In genomic region chr1:49102752-49103151, GRCh38 we compare ENCODE assay signal across 10 cellular contexts.
A peak's percentile ranks its signal among the peaks of the same experiment; 100 is the strongest.
DNase-seq lines count a peak whose midpoint lies in the region; ATAC-seq, FAIRE-seq and TF ChIP-seq lines count a peak whose summit lies in the region.
"Had no signal": no experiment of that assay in that cellular context is flagged by ENCODE, and none has a peak within 500 bp of the region (broad histone marks: within the 10 kb centered on the region; RNA-seq: fewer than 3 reads in every experiment).

No MANE protein-coding gene starts in this region.

- no TSS peak for BruUV-seq in GM12878 (replicated peaks; lab: Mats Ljungman, UMichigan)

- H3K9ac ChIP-seq in GM12878 (ENCODE audit: control insufficient read depth, insufficient read depth, low read length), result no peak overlapping the region

- intact Hi-C loops in GM12878 (cut with micrococcal nuclease; ENCODE audit: unreplicated experiment), result no loop called here

- no peaks in the 10 kb centered on the region for H3K79me2 ChIP-seq in GM12878 (ENCODE audit: control insufficient read depth, insufficient read depth, low read length)

- H3K27ac ChIP-seq in GM12878 (ENCODE audit: control insufficient read depth, insufficient read depth) (no peak overlapping the region), gastroesophageal sphincter (no peak overlapping the region), RWPE1 (no peak overlapping the region)
- H3K27ac ChIP-seq: neutrophil had no signal

- H3K27ac Mint-ChIP-seq in stimulated activated memory B cell treated with anti-CD40 and anti-IgM and Interleukin-4, amounts not matched to agents 10 μg/mL and 1 μg/mL and 100 μg/mL, for 72 hours, result no peak overlapping the region

- H3K4me2 ChIP-seq in GM12878 (ENCODE audit: control insufficient read depth, insufficient read depth), result no peak overlapping the region

- DNase-seq in GM12878 (ENCODE audit: low read depth, low spot score) (no peak), RWPE1 (ENCODE audit: low spot score) (no peak)
- DNase-seq in stimulated activated naive CD8-positive, alpha-beta T cell treated with anti-CD3 and anti-CD28 coated beads, Interleukin-15, Interleukin-2, amounts not matched to agents 100 U/mL and 50 U/mL, for 24 hours, result no peak
- DNase-seq: activated CD4-positive, alpha-beta T cell treated with anti-CD3 and anti-CD28 coated beads for 4 hours; aorta had no signal

- H3K4me3 ChIP-seq in GM12878 (no peak overlapping the region), gastroesophageal sphincter (no peak overlapping the region)

- no peak overlapping the region for H2AFZ ChIP-seq in GM12878 (ENCODE audit: control insufficient read depth, low read depth, low read length)

- H3K4me3 Mint-ChIP-seq in stimulated activated memory B cell treated with anti-CD40 and anti-IgM and Interleukin-4, amounts not matched to agents 10 μg/mL and 1 μg/mL and 100 μg/mL, for 72 hours, result no peak overlapping the region

- SMC1A ChIA-PET in GM12878 (lab: Charles Lee; ENCODE audit: uncharacterized antibody, unreplicated experiment), result no interaction called here

- H3K27me3 ChIP-seq in GM12878 (replicated peaks in 1 of 2; ENCODE audit: control insufficient read depth in 2 of 2, insufficient read depth in 2 of 2, low read length in 1 of 2) (no peaks in the 10 kb centered on the region), gastroesophageal sphincter (no peaks in the 10 kb centered on the region)
- H3K27me3 ChIP-seq: neutrophil had no signal

- POLR2A ChIA-PET in GM12878 (lab: Charles Lee) (no interaction called here), RWPE1 (lab: Yijun Ruan, JAX; ENCODE audit: low non-redundant PET) (no interaction called here)

- H3K4me1 ChIP-seq in GM12878 (ENCODE audit: control insufficient read depth, insufficient read depth, low read length), result no peaks in the 10 kb centered on the region
- H3K4me1 ChIP-seq in gastroesophageal sphincter, result no peaks in the 10 kb centered on the region

- in situ Hi-C loops in GM12878 (cut with MboI), result no loop called here

- no peaks in the 10 kb centered on the region for H3K4me1 Mint-ChIP-seq in stimulated activated memory B cell treated with anti-CD40 and anti-IgM and Interleukin-4, amounts not matched to agents 10 μg/mL and 1 μg/mL and 100 μg/mL, for 72 hours

- H3K9me3 ChIP-seq in GM12878 (replicated peaks; ENCODE audit: control insufficient read depth, insufficient read depth, low read length), result no peaks in the 10 kb centered on the region
- no peaks in the 10 kb centered on the region for H3K9me3 ChIP-seq in gastroesophageal sphincter
- H3K9me3 ChIP-seq: neutrophil had no signal

- no peak for TF ChIP-seq RAD21 in GM12878 (IDR thresholded peaks at IDR 0.05; ENCODE audit: insufficient read depth, low read depth, low read length)

- TF ChIP-seq CTCF in GM12878 (IDR thresholded peaks at IDR 0.05 in 2 of 3, conservative IDR thresholded peaks at IDR 0.05 in 1 of 3; ENCODE audit: control insufficient read depth in 2 of 3, extremely low read depth in 1 of 3, insufficient read depth in 1 of 3, low read depth in 3 of 3, low read length in 3 of 3) (no peak), gastroesophageal sphincter (IDR thresholded peaks at IDR 0.05) (no peak), RWPE1 (conservative IDR thresholded peaks at IDR 0.05; ENCODE audit: low read depth) (no peak)

- H3K36me3 Mint-ChIP-seq in stimulated activated memory B cell treated with anti-CD40 and anti-IgM and Interleukin-4, amounts not matched to agents 10 μg/mL and 1 μg/mL and 100 μg/mL, for 72 hours, result no peaks in the 10 kb centered on the region

- H3K36me3 ChIP-seq in GM12878 (ENCODE audit: control insufficient read depth in 2 of 2, insufficient read depth in 2 of 2, low read length in 1 of 2) (no peaks in the 10 kb centered on the region), gastroesophageal sphincter (no peaks in the 10 kb centered on the region)
- H3K36me3 ChIP-seq: neutrophil had no signal

- FAIRE-seq in GM12878 (lab: Jason Lieb, UNC), result no peak

- ATAC-seq in GM19023 (IDR thresholded peaks at IDR 0.05; ENCODE audit: unreplicated experiment) (peak; percentile 70), HG03159 (IDR thresholded peaks at IDR 0.05; ENCODE audit: unreplicated experiment) (peak; percentile 65), GM12878 (peak; percentile 25), gastroesophageal sphincter (no peak)
- ATAC-seq in stimulated activated naive CD8-positive, alpha-beta T cell treated with anti-CD3 and anti-CD28 coated beads, Interleukin-15, Interleukin-2, amounts not matched to agents 100 U/mL and 50 U/mL, for 24 hours, result peak; percentile 32
- no peak for ATAC-seq in stimulated activated memory B cell treated with anti-CD40 and anti-IgM and Interleukin-4, amounts not matched to agents 10 μg/mL and 1 μg/mL and 100 μg/mL, for 72 hours

- no peaks in the 10 kb centered on the region for H3K27me3 Mint-ChIP-seq in stimulated activated memory B cell treated with anti-CD40 and anti-IgM and Interleukin-4, amounts not matched to agents 10 μg/mL and 1 μg/mL and 100 μg/mL, for 72 hours

- RAD21 ChIA-PET in GM12878 (lab: Charles Lee; ENCODE audit: unreplicated experiment), result no interaction called here

- no peaks in the 10 kb centered on the region for H3K9me3 Mint-ChIP-seq in stimulated activated memory B cell treated with anti-CD40 and anti-IgM and Interleukin-4, amounts not matched to agents 10 μg/mL and 1 μg/mL and 100 μg/mL, for 72 hours

- TF ChIP-seq EP300 in GM12878 (IDR thresholded peaks at IDR 0.05; ENCODE audit: borderline replicate concordance in 1 of 2, control insufficient read depth in 1 of 2, low read depth in 2 of 2, low read length in 2 of 2), result no peak
- TF ChIP-seq EP300 in gastroesophageal sphincter (IDR thresholded peaks at IDR 0.05), result no peak

- TF ChIP-seq POLR2A in GM12878 (IDR thresholded peaks at IDR 0.05; ENCODE audit: low read depth, low read length) (no peak), gastroesophageal sphincter (IDR thresholded peaks at IDR 0.05) (no peak)

- H4K20me1 ChIP-seq in GM12878 (ENCODE audit: control insufficient read depth, insufficient read depth), result no peaks in the 10 kb centered on the region

- CTCF ChIA-PET in GM12878 (lab: Yijun Ruan, JAX) (no interaction called here), RWPE1 (lab: Yijun Ruan, JAX) (no interaction called here)

TF ChIP-seq in GM12878, 131 proteins besides CTCF, POLR2A, EP300 and RAD21:
- 0 out of 2 replicates have a peak, but pooled peaks have one; percentile 18 for TF ChIP-seq ATF2 (IDR thresholded peaks at IDR 0.05; ENCODE audit: low read length)
- TF ChIP-seq RUNX3 (IDR thresholded peaks at IDR 0.05; ENCODE audit: low read length), result peak; percentile 75
- peak; percentile 24; the same call in 1 of the 2 replicates for TF ChIP-seq IRF4 (IDR thresholded peaks at IDR 0.05; ENCODE audit: low read depth, low read length)
- no peak for TF ChIP-seq ZNF622 (IDR thresholded peaks at IDR 0.05)
- no peak for TF ChIP-seq ZBTB4 (CRISPR knock-in tag; IDR thresholded peaks at IDR 0.05)
- TF ChIP-seq PAX5 (IDR thresholded peaks at IDR 0.05; ENCODE audit: borderline replicate concordance, low read depth, low read length), result no peak
- TF ChIP-seq SMAD1 (IDR thresholded peaks at IDR 0.05; ENCODE audit: low read depth, partially characterized antibody), result no peak
- no peak for TF ChIP-seq CREB1 (IDR thresholded peaks at IDR 0.05; ENCODE audit: low read depth)
- peak; percentile 24; the same call in 1 of the 2 replicates for TF ChIP-seq JUNB (IDR thresholded peaks at IDR 0.05)

Comparison
In these comparisons a context has a peak if more than half of its experiments do, and no peak if none do; other contexts are left out.
1. ATAC-seq: peak in GM19023 (single experiment), HG03159 (single experiment), GM12878 (single experiment) and stimulated activated naive CD8-positive, alpha-beta T cell treated with anti-CD3 and anti-CD28 coated beads, Interleukin-15, Interleukin-2, amounts not matched to agents 100 U/mL and 50 U/mL, for 24 hours (single experiment); none in stimulated activated memory B cell treated with anti-CD40 and anti-IgM and Interleukin-4, amounts not matched to agents 10 μg/mL and 1 μg/mL and 100 μg/mL, for 72 hours (single experiment) and gastroesophageal sphincter (single experiment).